In the genomic region with DNA sequence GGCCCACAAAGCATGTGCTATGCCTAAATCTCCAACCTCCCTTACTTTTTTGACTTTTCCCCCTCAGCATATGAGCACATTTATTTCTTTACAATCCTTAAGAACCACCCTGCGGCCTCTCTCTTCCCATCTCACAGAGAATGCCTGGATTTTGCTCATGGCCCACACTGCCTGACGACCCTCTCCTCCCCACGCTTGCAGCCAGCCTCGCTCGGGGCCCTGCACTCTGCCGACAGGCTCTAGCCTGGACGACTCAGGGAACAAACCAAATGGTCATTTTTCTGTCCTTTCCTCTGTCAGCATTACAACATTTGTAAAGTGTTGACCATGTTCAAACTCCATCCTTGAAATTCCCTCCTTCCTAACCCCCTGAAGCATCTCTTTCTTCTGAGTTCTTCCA, we compare ENCODE assay signal across 24 cellular contexts. TPM values are rescaled to one million over a fixed set of nuclear protein-coding genes. Genes with fewer than 3 reads are reported as not detected.
"Had no signal": no experiment of that assay in that cellular context is flagged by ENCODE, and none has a peak within 500 bp of the region (broad histone marks: within the 10 kb centered on the region; RNA-seq: fewer than 3 reads in every experiment).

No MANE protein-coding gene starts in this region.

- H3K4me1 Mint-ChIP-seq: stimulated activated effector memory CD8-positive, alpha-beta T cell treated with anti-CD3 and anti-CD28 coated beads, Interleukin-12 subunit alpha, Interleukin-12 subunit beta, amount 100 ng/mL, for 72 hours had no signal

- H3K27ac Mint-ChIP-seq: stimulated activated effector memory CD8-positive, alpha-beta T cell treated with anti-CD3 and anti-CD28 coated beads, Interleukin-12 subunit alpha, Interleukin-12 subunit beta, amount 100 ng/mL, for 72 hours; stimulated activated naive CD8-positive, alpha-beta T cell treated with anti-CD3 and anti-CD28 coated beads, Interleukin-15, Interleukin-2, amounts not matched to agents 100 ng/mL and 50 ng/mL, for 24 hours had no signal

- H3K4me3 Mint-ChIP-seq: naive thymus-derived CD8-positive, alpha-beta T cell; stimulated activated effector memory CD8-positive, alpha-beta T cell treated with anti-CD3 and anti-CD28 coated beads, Interleukin-12 subunit alpha, Interleukin-12 subunit beta, amount 100 ng/mL, for 72 hours; stimulated activated naive CD8-positive, alpha-beta T cell treated with anti-CD3 and anti-CD28 coated beads, Interleukin-15, Interleukin-2, amounts not matched to agents 100 ng/mL and 50 ng/mL, for 24 hours had no signal

- H3K9me3 ChIP-seq: esophagus muscularis mucosa, gastroesophageal sphincter, heart left ventricle, neutrophil, pancreas, prostate gland, right atrium auricular region, sigmoid colon, thoracic aorta, tibial nerve, upper lobe of left lung had no signal

- DNase-seq: effector memory CD4-positive, alpha-beta T cell; foreskin keratinocyte; mesenchymal stem cell; naive thymus-derived CD8-positive, alpha-beta T cell; pancreas; sigmoid colon; stimulated activated CD4-positive, alpha-beta T cell treated with anti-CD3 and anti-CD28 coated beads, Interleukin-2, amount 100 ng/mL, for 24 hours; stimulated activated CD4-positive, alpha-beta T cell treated with anti-CD3 and anti-CD28 coated beads, Interleukin-4, amount 100 ng/mL, for 24 hours; upper lobe of left lung had no signal

- H3K27me3 ChIP-seq: esophagus muscularis mucosa, foreskin keratinocyte, gastroesophageal sphincter, hepatocyte, pancreas, right atrium auricular region, sigmoid colon, tibial nerve, upper lobe of left lung had no signal

- H3K27ac ChIP-seq: coronary artery, esophagus muscularis mucosa, foreskin keratinocyte, gastroesophageal sphincter, heart left ventricle, hepatocyte, neutrophil, prostate gland, right atrium auricular region, sigmoid colon, thoracic aorta, upper lobe of left lung had no signal

- FAIRE-seq: kidney, pancreas, urothelium cell line had no signal

- ATAC-seq: foreskin keratinocyte; gastroesophageal sphincter; naive thymus-derived CD8-positive, alpha-beta T cell; stimulated activated effector memory CD8-positive, alpha-beta T cell treated with anti-CD3 and anti-CD28 coated beads, Interleukin-12 subunit alpha, Interleukin-12 subunit beta, amount 100 ng/mL, for 72 hours had no signal

- H3K9me3 Mint-ChIP-seq: naive thymus-derived CD8-positive, alpha-beta T cell; stimulated activated effector memory CD8-positive, alpha-beta T cell treated with anti-CD3 and anti-CD28 coated beads, Interleukin-12 subunit alpha, Interleukin-12 subunit beta, amount 100 ng/mL, for 72 hours; stimulated activated naive CD8-positive, alpha-beta T cell treated with anti-CD3 and anti-CD28 coated beads, Interleukin-15, Interleukin-2, amounts not matched to agents 100 ng/mL and 50 ng/mL, for 24 hours had no signal

- H3K4me2 ChIP-seq: hepatocyte had no signal

- H3K79me2 ChIP-seq: hepatocyte had no signal

- H2AFZ ChIP-seq: hepatocyte had no signal

- H3K36me3 Mint-ChIP-seq: naive thymus-derived CD8-positive, alpha-beta T cell; stimulated activated effector memory CD8-positive, alpha-beta T cell treated with anti-CD3 and anti-CD28 coated beads, Interleukin-12 subunit alpha, Interleukin-12 subunit beta, amount 100 ng/mL, for 72 hours had no signal

- H3K36me3 ChIP-seq: esophagus muscularis mucosa, gastroesophageal sphincter, heart left ventricle, neutrophil, pancreas, prostate gland, right atrium auricular region, sigmoid colon, thoracic aorta, tibial nerve, upper lobe of left lung had no signal

- H3K4me3 ChIP-seq: coronary artery, esophagus muscularis mucosa, gastroesophageal sphincter, heart left ventricle, hepatocyte, lung, pancreas, prostate gland, right atrium auricular region, sigmoid colon, thoracic aorta, tibial nerve, upper lobe of left lung had no signal

RNA-seq across cellular contexts. Expression of a gene that starts 11.7 kb away (rescaled TPM):
- total RNA-seq: naive thymus-derived CD8-positive, alpha-beta T cell had no signal
- polyA plus RNA-seq: naive thymus-derived CD8-positive, alpha-beta T cell had no signal
